ENCODE assay signal across 17 cellular contexts in the genomic region with DNA sequence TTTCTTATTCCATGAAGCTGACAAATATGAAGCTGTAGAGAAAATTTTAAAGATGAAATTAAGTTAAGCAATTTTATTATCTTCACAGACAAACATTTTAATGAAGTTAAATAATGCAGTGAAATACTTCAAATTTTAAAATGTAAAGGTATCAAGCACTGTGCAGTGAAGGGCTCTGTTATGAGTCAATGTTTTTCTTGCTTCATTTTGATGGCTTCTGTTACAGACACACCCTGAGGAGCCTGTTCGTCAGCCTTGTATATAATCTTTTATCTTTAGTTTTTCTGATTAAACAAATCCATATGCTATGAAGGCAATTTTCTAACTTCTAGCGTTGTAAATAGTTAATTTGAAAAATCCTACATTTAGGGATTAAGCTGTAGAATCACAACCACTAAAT. TPM values are rescaled to one million over a fixed set of nuclear protein-coding genes. Genes with fewer than 3 reads are reported as not detected.
DNase-seq lines count a peak whose midpoint lies in the region; ATAC-seq, FAIRE-seq and TF ChIP-seq lines count a peak whose summit lies in the region.
"Had no signal": no experiment of that assay in that cellular context is flagged by ENCODE, and none has a peak within 500 bp of the region (broad histone marks: within the 10 kb centered on the region; RNA-seq: fewer than 3 reads in every experiment).

No MANE protein-coding gene starts in this region.

- intact Hi-C loops in PC-3 (cut with micrococcal nuclease) (no loop called here), left colon (cut with DNase I, micrococcal nuclease) (no loop called here)

- no peaks in the 10 kb centered on the region for H3F3A ChIP-seq in PC-3 (ENCODE audit: low read length, unreplicated experiment)

- 80 to 85% methylated on average over 2 of the region's 2 CpGs for WGBS in tibial nerve, 2 donors

- H3K4me2 ChIP-seq in PC-3 (ENCODE audit: low read length) = peak overlapping the region; percentile 16; the same call in 1 of the 2 replicates
- H3K4me2 ChIP-seq: BLaER1 treated with 17β-estradiol and CSF1 and Interleukin-3, amounts not matched to agents 10 nM and 100 nM had no signal

- TF ChIP-seq EP300 in tibial nerve (IDR thresholded peaks at IDR 0.05) = no peak

- DNase-seq in HT-29 (ENCODE audit: low spot score) = peak; percentile 10
- DNase-seq in PC-3 = peak; percentile 46
- DNase-seq in bronchial epithelial cell (ENCODE audit: low read depth) = peak; percentile 55
- DNase-seq in left colon = no peak
- DNase-seq in tibial nerve (ENCODE audit: low spot score in 2 of 2) = no peak
- DNase-seq in stimulated activated CD4-positive, alpha-beta T cell treated with anti-CD3 and anti-CD28 coated beads, Interleukin-4, amount 100 ng/mL, for 4 hours = no peak
- DNase-seq: Calu3; CD8-positive, alpha-beta T cell; DMS79 treated with DMSO at 0.1 percent for 48 hours; GF-D8; GM23248 had no signal

- no peak overlapping the region for H3K9ac ChIP-seq in PC-3 (ENCODE audit: low read length)
- H3K9ac ChIP-seq: BLaER1 treated with 17β-estradiol and CSF1 and Interleukin-3, amounts not matched to agents 10 nM and 100 nM; GM23248 had no signal

- ATAC-seq in PC-3 (peak; percentile 93), left colon (peak; percentile 72), GM19351 (IDR thresholded peaks at IDR 0.05; ENCODE audit: unreplicated experiment) (no peak)
- ATAC-seq: CD8-positive, alpha-beta T cell had no signal

- no peak overlapping the region for H3K4me3 ChIP-seq in PC-3 (ENCODE audit: low read length)
- H3K4me3 ChIP-seq in bronchial epithelial cell (ENCODE audit: low read depth, low read length) = no peak overlapping the region
- no peak overlapping the region for H3K4me3 ChIP-seq in tibial nerve
- H3K4me3 ChIP-seq: BLaER1 treated with 17β-estradiol and CSF1 and Interleukin-3, amounts not matched to agents 10 nM and 100 nM; GM23248; HAP-1 had no signal

- no peaks in the 10 kb centered on the region for H3K9me2 ChIP-seq in PC-3 (replicated peaks; ENCODE audit: low read length)

- CTCF ChIA-PET in PC-3 (lab: Charles Lee) = no interaction called here

- H3K27me3 ChIP-seq in PC-3 (ENCODE audit: low read length) (0 out of 2 replicates have a peak, but pooled peaks cover 7% of the 10 kb centered on the region), bronchial epithelial cell (ENCODE audit: control insufficient read depth, insufficient read depth, low read length) (peaks cover 2% of the 10 kb centered on the region), tibial nerve (no peaks in the 10 kb centered on the region)
- H3K27me3 ChIP-seq: BLaER1 treated with 17β-estradiol and CSF1 and Interleukin-3, amounts not matched to agents 10 nM and 100 nM had no signal

- TF ChIP-seq POLR2A in tibial nerve (IDR thresholded peaks at IDR 0.05) = no peak

- H3K79me2 ChIP-seq in PC-3 (ENCODE audit: low read length) = no peaks in the 10 kb centered on the region

- H3K4me1 ChIP-seq in PC-3 (ENCODE audit: insufficient read depth, low read length) (peaks cover 17% of the 10 kb centered on the region), tibial nerve (no peaks in the 10 kb centered on the region)
- H3K4me1 ChIP-seq: BLaER1 treated with 17β-estradiol and CSF1 and Interleukin-3, amounts not matched to agents 10 nM and 100 nM; HAP-1 had no signal

- TF ChIP-seq CTCF in PC-3 (conservative IDR thresholded peaks at IDR 0.05; ENCODE audit: low read depth, low read length) = no peak
- no peak for TF ChIP-seq CTCF in bronchial epithelial cell (IDR thresholded peaks at IDR 0.05; ENCODE audit: insufficient read depth, low read length, severe bottlenecking)
- TF ChIP-seq CTCF in tibial nerve (IDR thresholded peaks at IDR 0.05) = no peak

- BruUV-seq in PC-3 (replicated peaks; lab: Mats Ljungman, UMichigan) = no TSS peak

- FAIRE-seq in bronchial epithelial cell (lab: Jason Lieb, UNC) = no peak

- no peaks in the 10 kb centered on the region for H4K20me1 ChIP-seq in PC-3 (ENCODE audit: low read length)
- H4K20me1 ChIP-seq: BLaER1 treated with 17β-estradiol and CSF1 and Interleukin-3, amounts not matched to agents 10 nM and 100 nM had no signal

- peak overlapping the region; percentile 48 for H3K27ac ChIP-seq in PC-3 (ENCODE audit: low read length)
- no peak overlapping the region for H3K27ac ChIP-seq in tibial nerve
- H3K27ac ChIP-seq: BLaER1 treated with 17β-estradiol and CSF1 and Interleukin-3, amounts not matched to agents 10 nM and 100 nM; GM23248 had no signal

- H3K36me3 ChIP-seq in PC-3 (ENCODE audit: low read depth, low read length) (no peaks in the 10 kb centered on the region), bronchial epithelial cell (ENCODE audit: control insufficient read depth, insufficient read depth, low read length) (no peaks in the 10 kb centered on the region), tibial nerve (no peaks in the 10 kb centered on the region)
- H3K36me3 ChIP-seq: BLaER1 treated with 17β-estradiol and CSF1 and Interleukin-3, amounts not matched to agents 10 nM and 100 nM; HAP-1 had no signal

- POLR2A ChIA-PET in PC-3 (lab: Charles Lee; ENCODE audit: unreplicated experiment) = no interaction called here

- H2AFZ ChIP-seq in PC-3 (ENCODE audit: low read length) = no peak overlapping the region
- H2AFZ ChIP-seq: GM23248 had no signal

- H3K9me3 ChIP-seq in PC-3 (ENCODE audit: low read length) = no peaks in the 10 kb centered on the region
- peaks cover 0 to 2% (median 0%) of the 10 kb centered on the region in 4 donors for H3K9me3 ChIP-seq in tibial nerve
- H3K9me3 ChIP-seq: BLaER1 treated with 17β-estradiol and CSF1 and Interleukin-3, amounts not matched to agents 10 nM and 100 nM; HAP-1 had no signal

RNA-seq across cellular contexts. Expression of a gene that starts 18.6 kb away (rescaled TPM):
- total RNA-seq in HT-29 (2014; rRNA removed; shearing (Covaris generic)) = not detected in 2 replicates
- not detected in 2 replicates for total RNA-seq in PC-3 (2014; rRNA removed)
- not detected in 2 replicates for total RNA-seq in bronchial epithelial cell
- total RNA-seq in left colon = 1 to 10 TPM; 1.3 to 1.6 TPM
- under 1 TPM in 1 of 4 donors, not detected in 3; 0.84 TPM for total RNA-seq in tibial nerve
- total RNA-seq: A172; B cell; Calu3; CD8-positive, alpha-beta T cell; GM23248; H4 had no signal

Comparison
In these comparisons a context has a peak if more than half of its experiments do, and no peak if none do; other contexts are left out.
1. DNase-seq: peak in HT-29 (single experiment), PC-3 (single experiment) and bronchial epithelial cell (single experiment); none in left colon (0 of 2), tibial nerve (0 of 2) and stimulated activated CD4-positive, alpha-beta T cell treated with anti-CD3 and anti-CD28 coated beads, Interleukin-4, amount 100 ng/mL, for 4 hours (0 of 2).